In genomic region chr14:74257988-74258704, GRCh38 we compare ENCODE assay signal across 7 cellular contexts.
DNase-seq lines count a peak whose midpoint lies in the region; ATAC-seq and TF ChIP-seq lines count a peak whose summit lies in the region.

No MANE protein-coding gene starts in this region.

- TF ChIP-seq CTCF in HL-60 (IDR thresholded peaks at IDR 0.05; ENCODE audit: insufficient read depth, low read length): no peak

- peaks cover 6% of the 10 kb centered on the region for H3K4me1 Mint-ChIP-seq in stimulated activated effector memory CD8-positive, alpha-beta T cell treated with anti-CD3 and anti-CD28 coated beads, Interleukin-12 subunit alpha, Interleukin-12 subunit beta, amount 100 ng/mL, for 72 hours

- no peaks in the 10 kb centered on the region for H3K36me3 ChIP-seq in iPS-15b (ENCODE audit: control insufficient read depth, insufficient read depth, low read length)

- ATAC-seq in stimulated activated effector memory CD8-positive, alpha-beta T cell treated with anti-CD3 and anti-CD28 coated beads, Interleukin-12 subunit alpha, Interleukin-12 subunit beta, amount 100 ng/mL, for 72 hours: no peak

- H3K27ac Mint-ChIP-seq in stimulated activated effector memory CD8-positive, alpha-beta T cell treated with anti-CD3 and anti-CD28 coated beads, Interleukin-12 subunit alpha, Interleukin-12 subunit beta, amount 100 ng/mL, for 72 hours: no peak overlapping the region

- H3K9ac ChIP-seq in iPS-15b (ENCODE audit: low read depth, low read length): no peak overlapping the region

- H3K9me3 ChIP-seq in iPS-15b (ENCODE audit: control insufficient read depth, insufficient read depth, low read length): no peaks in the 10 kb centered on the region

- no peak for DNase-seq in HL-60 (ENCODE audit: low read depth in 1 of 2, low spot score in 1 of 2)
- peak; percentile 23 to 26 for DNase-seq in activated T-cell treated with anti-CD3 and anti-CD28 coated beads, Interleukin-2, amount 50 U/mL, for 48 hours
- no peak for DNase-seq in stimulated activated effector memory CD8-positive, alpha-beta T cell treated with anti-CD3 and anti-CD28 coated beads, Interleukin-12 subunit alpha, Interleukin-12 subunit beta, amount 100 ng/mL, for 72 hours (ENCODE audit: low spot score in 2 of 2)
- no peak for DNase-seq in SW 1271 (lab: John Stamatoyannopoulos, UW)
- DNase-seq in NCI-H1436 (lab: John Stamatoyannopoulos, UW): no peak
- DNase-seq in NCI-H226: no peak

- H3K9me3 Mint-ChIP-seq in stimulated activated effector memory CD8-positive, alpha-beta T cell treated with anti-CD3 and anti-CD28 coated beads, Interleukin-12 subunit alpha, Interleukin-12 subunit beta, amount 100 ng/mL, for 72 hours: no peaks in the 10 kb centered on the region

- H3K27me3 ChIP-seq in HL-60 (ENCODE audit: insufficient read depth, poor library complexity, severe bottlenecking) (no peaks in the 10 kb centered on the region), iPS-15b (ENCODE audit: control insufficient read depth, insufficient read depth, low read length) (peaks cover 27% of the 10 kb centered on the region)

- no peak overlapping the region for H3K27ac ChIP-seq in HL-60 (replicated peaks)

- no peaks in the 10 kb centered on the region for H3K36me3 Mint-ChIP-seq in stimulated activated effector memory CD8-positive, alpha-beta T cell treated with anti-CD3 and anti-CD28 coated beads, Interleukin-12 subunit alpha, Interleukin-12 subunit beta, amount 100 ng/mL, for 72 hours

- H3K4me3 ChIP-seq in HL-60 (replicated peaks; ENCODE audit: insufficient read depth, low read length): peak overlapping the region; percentile 46
- peak overlapping the region; percentile 64 for H3K4me3 ChIP-seq in iPS-15b (ENCODE audit: low read depth, low read length)

- peak overlapping the region; percentile 70 for H3K4me3 Mint-ChIP-seq in stimulated activated effector memory CD8-positive, alpha-beta T cell treated with anti-CD3 and anti-CD28 coated beads, Interleukin-12 subunit alpha, Interleukin-12 subunit beta, amount 100 ng/mL, for 72 hours

- H3K4me1 ChIP-seq in iPS-15b (ENCODE audit: control insufficient read depth, insufficient read depth, low read length): no peaks in the 10 kb centered on the region

Comparison
In these comparisons a context has a peak if more than half of its experiments do, and no peak if none do; other contexts are left out.
1. DNase-seq: peak in activated T-cell treated with anti-CD3 and anti-CD28 coated beads, Interleukin-2, amount 50 U/mL, for 48 hours (2 of 2); none in HL-60 (0 of 2), stimulated activated effector memory CD8-positive, alpha-beta T cell treated with anti-CD3 and anti-CD28 coated beads, Interleukin-12 subunit alpha, Interleukin-12 subunit beta, amount 100 ng/mL, for 72 hours (0 of 2), SW 1271 (0 of 2), NCI-H1436 (single experiment) and NCI-H226 (single experiment).